In genomic region chr1:112395832-112396667, GRCh38 we compare ENCODE assay signal across 8 cellular contexts. TPM values are rescaled to one million over a fixed set of nuclear protein-coding genes. Genes with fewer than 3 reads are reported as not detected.
DNase-seq lines count a peak whose midpoint lies in the region.

CTTNBP2NL (plus strand) TSS chr1:112396214; CDS start chr1:112416166, 19,952 bp downstream.

- no peaks in the 10 kb centered on the region for H3K36me3 ChIP-seq in H7 (replicated peaks; ENCODE audit: control insufficient read depth, insufficient read depth, low read length)
- no peaks in the 10 kb centered on the region for H3K36me3 ChIP-seq in SJCRH30
- peaks cover 0 to 3% of the 10 kb centered on the region in 2 donors for H3K36me3 ChIP-seq in neuronal stem cell (replicated peaks in 1 of 2; ENCODE audit: control insufficient read depth in 2 of 2, insufficient read depth in 2 of 2, low read length in 2 of 2)
- no peaks in the 10 kb centered on the region for H3K36me3 ChIP-seq in subcutaneous abdominal adipose tissue (ENCODE audit: control insufficient read depth in 5 of 5, insufficient read depth in 5 of 5, low read length in 5 of 5)

- H3K4me1 ChIP-seq in SJCRH30 (peaks cover 16% of the 10 kb centered on the region), neuronal stem cell (ENCODE audit: control insufficient read depth in 2 of 2, insufficient read depth in 1 of 2, low read depth in 1 of 2, low read length in 2 of 2) (peaks cover 8 to 25% of the 10 kb centered on the region in 2 donors), subcutaneous abdominal adipose tissue (ENCODE audit: control insufficient read depth in 5 of 5, insufficient read depth in 5 of 5, low read length in 5 of 5) (peaks cover 8 to 67% (median 51%) of the 10 kb centered on the region in 5 donors)

- H3K23ac ChIP-seq in neuronal stem cell (ENCODE audit: low read depth, low read length, poor library complexity), result peak within 1 kb of the TSS; percentile 68

- peak within 1 kb of the TSS; percentile 92 for H3K9ac ChIP-seq in neuronal stem cell (ENCODE audit: low read depth, low read length, poor library complexity)
- peak within 1 kb of the TSS; percentile 75 to 93 (median 92) for H3K9ac ChIP-seq in subcutaneous abdominal adipose tissue (ENCODE audit: low read length in 5 of 5)

- H3K27me3 ChIP-seq in H7 (ENCODE audit: control insufficient read depth, insufficient read depth, low read length) (no peaks in the 10 kb centered on the region), SJCRH30 (no peaks in the 10 kb centered on the region), neuronal stem cell (ENCODE audit: control insufficient read depth in 3 of 3, insufficient read depth in 3 of 3, low read depth in 1 of 3, low read length in 3 of 3) (no peaks in the 10 kb centered on the region), subcutaneous abdominal adipose tissue (ENCODE audit: control insufficient read depth in 5 of 5, insufficient read depth in 4 of 5, low read length in 5 of 5) (no peaks in the 10 kb centered on the region)

- peak within 1 kb of the TSS; percentile 87 for H3K4me3 ChIP-seq in H7 (ENCODE audit: insufficient read depth, low read depth, low read length)
- peak within 1 kb of the TSS; percentile 73 for H3K4me3 ChIP-seq in SJCRH30
- peak within 1 kb of the TSS; percentile 76 to 92 for H3K4me3 ChIP-seq in neuronal stem cell (ENCODE audit: low read length in 2 of 2)
- H3K4me3 ChIP-seq in subcutaneous abdominal adipose tissue (ENCODE audit: low read depth in 1 of 5, low read length in 5 of 5), result peak within 1 kb of the TSS; percentile 88 to 100 (median 99)

- H3K4ac ChIP-seq in neuronal stem cell (ENCODE audit: low read length), result peak within 1 kb of the TSS; percentile 13

- peak within 1 kb of the TSS; percentile 69 for H2BK15ac ChIP-seq in neuronal stem cell (ENCODE audit: low read length)

- H4K8ac ChIP-seq in neuronal stem cell (ENCODE audit: low read depth, low read length), result no peak within 1 kb of the TSS

- peak within 1 kb of the TSS; percentile 90 for H2BK5ac ChIP-seq in neuronal stem cell (ENCODE audit: low read length)

- peak within 1 kb of the TSS; percentile 51 for H2AK5ac ChIP-seq in neuronal stem cell (ENCODE audit: low read depth, low read length)

- no peak within 1 kb of the TSS for H2BK120ac ChIP-seq in neuronal stem cell (ENCODE audit: low read depth, low read length)

- peak within 1 kb of the TSS; percentile 47 for H3K14ac ChIP-seq in neuronal stem cell (ENCODE audit: low read length)

- peak within 1 kb of the TSS; percentile 35; the same call in 1 of the 2 replicates for H3K27ac ChIP-seq in SJCRH30
- peak within 1 kb of the TSS; percentile 87 for H3K27ac ChIP-seq in neuronal stem cell (replicated peaks; ENCODE audit: low read length)
- H3K27ac ChIP-seq in subcutaneous abdominal adipose tissue (ENCODE audit: low read depth, low read length), result peak within 1 kb of the TSS; percentile 87

- H3K18ac ChIP-seq in neuronal stem cell (ENCODE audit: low read length), result peak within 1 kb of the TSS; percentile 99

- no peak within 1 kb of the TSS for H4K91ac ChIP-seq in neuronal stem cell (ENCODE audit: low read depth, low read length, poor library complexity)

- peaks cover 3% of the 10 kb centered on the region for H3K79me1 ChIP-seq in neuronal stem cell (ENCODE audit: low read depth, low read length)

- WGBS in neuronal stem cell (ENCODE audit: extremely low coverage in 2 of 2, insufficient read length in 2 of 2, insufficient replicate concordance in 1 of 2), 2 donors, result no CpG with 5 or more reads among the region's 53 CpGs

- DNase-seq in EL (peak; percentile 97), H7 (peak; percentile 98), M059J (ENCODE audit: low read depth) (peak; percentile 97), SJCRH30 (peak; percentile 97 to 98), foreskin melanocyte (peak; percentile 93), neuronal stem cell (ENCODE audit: low spot score) (peak; percentile 97)
- peak; percentile 84 for DNase-seq in activated naive CD4-positive, alpha-beta T cell treated with Interleukin-2 at 50 U/mL for 16 hours

- H3K9me3 ChIP-seq in SJCRH30 (replicated peaks), result no peaks in the 10 kb centered on the region
- H3K9me3 ChIP-seq in neuronal stem cell (replicated peaks in 1 of 2; ENCODE audit: control insufficient read depth in 2 of 2, insufficient read depth in 1 of 2, low read depth in 1 of 2, low read length in 2 of 2), result no peaks in the 10 kb centered on the region
- no peaks in the 10 kb centered on the region for H3K9me3 ChIP-seq in subcutaneous abdominal adipose tissue (ENCODE audit: control insufficient read depth in 5 of 5, low read length in 5 of 5)

- peak within 1 kb of the TSS; percentile 93 for H2AFZ ChIP-seq in neuronal stem cell (ENCODE audit: low read length)

- H2BK12ac ChIP-seq in neuronal stem cell (ENCODE audit: low read length), result no peak within 1 kb of the TSS

- peak within 1 kb of the TSS; percentile 74 for H3K4me2 ChIP-seq in neuronal stem cell (ENCODE audit: insufficient read depth, low read length, poor library complexity, severe bottlenecking)

RNA-seq across cellular contexts. Expression of gene CTTNBP2NL, which starts in this region (rescaled TPM):
- total RNA-seq in H7 (2014; rRNA removed; shearing (Covaris generic)), result 9.7 and 15.3 TPM in 2 replicates
- total RNA-seq in M059J (2014; rRNA removed; shearing (Covaris generic)), result 13.5 and 17.2 TPM in 2 replicates
- total RNA-seq in SJCRH30 (2014; rRNA removed; shearing (Covaris generic)), result 12.1 and 13.2 TPM in 2 replicates
- 14.9 TPM for polyA plus RNA-seq in neuronal stem cell (2013, experiment 1 of 2)
- 14.5 TPM for polyA plus RNA-seq in neuronal stem cell (2013, experiment 2 of 2)

Comparison
In these comparisons a context has a peak if more than half of its experiments do, and no peak if none do; other contexts are left out.
1. Peak in every context shown above with its lines: DNase-seq, H3K4me3 ChIP-seq and H3K27ac ChIP-seq.
2. H3K27ac ChIP-seq: peak in every context shown above with its lines; median percentile 87 in neuronal stem cell; 87 in subcutaneous abdominal adipose tissue; 35 in SJCRH30.